Comparison of ENCODE assay signal across 26 cellular contexts in genomic region chr16:19851476-19851875, GRCh38. TPM values are rescaled to one million over a fixed set of nuclear protein-coding genes. Genes with fewer than 3 reads are reported as not detected.
DNase-seq lines count a peak whose midpoint lies in the region; ATAC-seq, FAIRE-seq and TF ChIP-seq lines count a peak whose summit lies in the region.
"Had no signal": no experiment of that assay in that cellular context is flagged by ENCODE, and none has a peak within 500 bp of the region (broad histone marks: within the 10 kb centered on the region; RNA-seq: fewer than 3 reads in every experiment).

No MANE protein-coding gene starts in this region.

- no TSS peak for BruUV-seq in endothelial cell of umbilical vein (replicated peaks; lab: Mats Ljungman, UMichigan)

- no peak overlapping the region for H3K27ac ChIP-seq in endothelial cell of umbilical vein (ENCODE audit: insufficient read depth, low read depth, low read length)
- H3K27ac ChIP-seq in substantia nigra (ENCODE audit: low read depth, low read length, poor library complexity, severe bottlenecking): peak overlapping the region; percentile 87
- H3K27ac ChIP-seq: esophagus squamous epithelium, RWPE1 had no signal

- H3K27me3 ChIP-seq in endothelial cell of umbilical vein (ENCODE audit: control insufficient read depth in 2 of 2, insufficient read depth in 2 of 2, low read length in 2 of 2): no peaks in the 10 kb centered on the region
- H3K27me3 ChIP-seq: breast epithelium, esophagus squamous epithelium, MG63 had no signal

- POLR2A ChIA-PET in endothelial cell of umbilical vein (lab: Charles Lee): interaction anchor here (0.6 to 1.0 kb wide), 2 partner anchors 373 to 1669 kb away, joined by 3 to 5 read pairs; no protein-coding TSS in a partner anchor

- H3K4me2 ChIP-seq in endothelial cell of umbilical vein (ENCODE audit: insufficient read depth, low read length): no peak overlapping the region

- H4K20me1 ChIP-seq in endothelial cell of umbilical vein (replicated peaks; ENCODE audit: control insufficient read depth, extremely low read depth, insufficient read depth, low read length): no peaks in the 10 kb centered on the region

- dilution Hi-C loops in endothelial cell of umbilical vein (cut with MboI; ENCODE audit: extremely low pct_ligation_motif_present, low sequenced_read_pairs): no loop called here

- H3K4me3 ChIP-seq in endothelial cell of umbilical vein (replicated peaks in 1 of 3; ENCODE audit: insufficient read depth in 1 of 3, low read depth in 1 of 3, low read length in 3 of 3): no peak overlapping the region
- H3K4me3 ChIP-seq: breast epithelium, esophagus squamous epithelium, HAP-1, MG63 had no signal

- DNase-seq in amygdala (lab: John Stamatoyannopoulos, UW) (peak in 38 of 56 donors; percentile 23 to 76 (median 48)), endothelial cell of umbilical vein (ENCODE audit: low read depth, low spot score) (peak; percentile 25), lung microvascular endothelial cell (ENCODE audit: low read depth in 2 of 2) (peak; percentile 29 to 52), substantia nigra (lab: John Stamatoyannopoulos, UW) (peak in 42 of 49 donors; percentile 25 to 86 (median 52))
- DNase-seq in stimulated activated naive CD4-positive, alpha-beta T cell treated with Interleukin-2 at 50 U/mL for 16 hours (lab: John Stamatoyannopoulos, UW): no peak
- DNase-seq: activated CD4-positive, alpha-beta T cell treated with anti-CD3 and anti-CD28 coated beads, Interleukin-2, amount 10 ng/mL, durations not matched to agents 7 days and 5 days; activated naive CD8-positive, alpha-beta T cell treated with anti-CD3 and anti-CD28 coated beads, Interleukin-2, amount 10 ng/mL, durations not matched to agents 7 days and 5 days; CD8-positive, alpha-beta T cell; DMS79; effector CD4-positive, alpha-beta T cell; esophagus squamous epithelium; immature natural killer cell; IMR-90; mesenchymal stem cell; MG63; natural killer cell; NCI-H1436 treated with DMSO at 0.1 percent for 48 hours; NCI-H345; stimulated activated CD4-positive, alpha-beta T cell treated with anti-CD3 and anti-CD28 coated beads, Interleukin-12 subunit alpha, Interleukin-12 subunit beta, amount 100 ng/mL, for 4 hours had no signal

- TF ChIP-seq CTCF in endothelial cell of umbilical vein (IDR thresholded peaks at IDR 0.05; ENCODE audit: extremely low read depth in 1 of 2, insufficient read depth in 1 of 2, low read depth in 1 of 2, low read length in 2 of 2): no peak

- no peaks in the 10 kb centered on the region for H3K9me1 ChIP-seq in endothelial cell of umbilical vein (replicated peaks; ENCODE audit: control insufficient read depth, extremely low read depth, insufficient read depth, low read length)

- H2AFZ ChIP-seq in endothelial cell of umbilical vein (ENCODE audit: low read depth, low read length): no peak overlapping the region

- H3K36me3 ChIP-seq in endothelial cell of umbilical vein (ENCODE audit: control insufficient read depth in 2 of 2, extremely low read depth in 1 of 2, insufficient read depth in 2 of 2, low read length in 2 of 2): no peaks in the 10 kb centered on the region
- H3K36me3 ChIP-seq: breast epithelium, esophagus squamous epithelium, MG63 had no signal

- no peaks in the 10 kb centered on the region for H3K79me2 ChIP-seq in endothelial cell of umbilical vein (ENCODE audit: control insufficient read depth, insufficient read depth, low read length)

- no peak for TF ChIP-seq POLR2A in endothelial cell of umbilical vein (IDR thresholded peaks at IDR 0.05; ENCODE audit: low read depth, low read length)

- H3K9ac ChIP-seq in endothelial cell of umbilical vein (replicated peaks; ENCODE audit: extremely low read depth, insufficient read depth, low read length): no peak overlapping the region

- no peaks in the 10 kb centered on the region for H3K9me3 ChIP-seq in endothelial cell of umbilical vein (replicated peaks; ENCODE audit: control insufficient read depth, insufficient read depth, low read length)
- H3K9me3 ChIP-seq: breast epithelium, esophagus squamous epithelium, HAP-1, MG63 had no signal

- ATAC-seq in HG03108 (IDR thresholded peaks at IDR 0.05; ENCODE audit: unreplicated experiment): no peak
- no peak for ATAC-seq in HG03571 (IDR thresholded peaks at IDR 0.05; ENCODE audit: unreplicated experiment)
- ATAC-seq: CD8-positive, alpha-beta T cell; natural killer cell had no signal

- intact Hi-C loops in endothelial cell of umbilical vein (cut with micrococcal nuclease): no loop called here

- CTCF ChIA-PET in endothelial cell of umbilical vein (lab: Charles Lee): interaction anchor here (1.2 kb wide), 2 partner anchors 8 to 250 kb away, joined by 3 to 5 read pairs; no protein-coding TSS in a partner anchor

- peak; percentile 58 for FAIRE-seq in endothelial cell of umbilical vein (lab: Jason Lieb, UNC)
- FAIRE-seq: TTC549 had no signal

- H3K4me1 ChIP-seq in endothelial cell of umbilical vein (ENCODE audit: control insufficient read depth, extremely low read depth, insufficient read depth, low read length): peaks cover 8% of the 10 kb centered on the region
- H3K4me1 ChIP-seq: breast epithelium had no signal

TF ChIP-seq in endothelial cell of umbilical vein, 7 proteins besides CTCF, POLR2A, EP300 and RAD21:
- no peak for TF ChIP-seq MYC (IDR thresholded peaks at IDR 0.05; ENCODE audit: low read depth, low read length)
- no peak for TF ChIP-seq GATA2 (IDR thresholded peaks at IDR 0.05; ENCODE audit: insufficient read depth, insufficient read length, low read depth, low read length)
- TF ChIP-seq EZH2 (IDR thresholded peaks at IDR 0.05; ENCODE audit: borderline replicate concordance, low read depth, low read length, severe bottlenecking): no peak
- TF ChIP-seq FOS (IDR thresholded peaks at IDR 0.05; ENCODE audit: borderline replicate concordance, insufficient read depth, low read length): no peak
- TF ChIP-seq, protein P1, sequence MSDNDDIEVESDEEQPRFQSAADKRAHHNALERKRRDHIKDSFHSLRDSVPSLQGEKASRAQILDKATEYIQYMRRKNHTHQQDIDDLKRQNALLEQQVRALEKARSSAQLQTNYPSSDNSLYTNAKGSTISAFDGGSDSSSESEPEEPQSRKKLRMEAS (IDR thresholded peaks at IDR 0.05; ENCODE audit: insufficient read depth, insufficient read length): no peak
- TF ChIP-seq POLR2AphosphoS5 (IDR thresholded peaks at IDR 0.05; ENCODE audit: insufficient read depth, low read depth, low read length): no peak
- TF ChIP-seq JUN (IDR thresholded peaks at IDR 0.05; ENCODE audit: borderline replicate concordance, insufficient read depth, insufficient read length, low read depth): no peak

RNA-seq across cellular contexts. Expression of gene GPRC5B, which starts 33.2 kb away (rescaled TPM):
- total RNA-seq in endothelial cell of umbilical vein (24.3 and 42.3 TPM in 2 replicates), lung microvascular endothelial cell (26.6 and 110 TPM in 2 replicates)
- 42.3 and 51.9 TPM in 2 replicates for polyA plus RNA-seq in endothelial cell of umbilical vein
- 21.9 and 23.3 TPM in 2 replicates for polyA plus RNA-seq in endothelial cell of umbilical vein (2011; cell fraction: cytosol; rRNA removed)
- polyA plus RNA-seq in endothelial cell of umbilical vein (2011; cell fraction: nucleus; rRNA removed): 19.3 and 20.5 TPM in 2 replicates
- 14.4 and 16.3 TPM in 2 replicates for polyA plus RNA-seq in endothelial cell of umbilical vein (2012)
- polyA minus RNA-seq in endothelial cell of umbilical vein: 32.0 and 37.2 TPM in 2 replicates
- polyA minus RNA-seq in endothelial cell of umbilical vein (2011; cell fraction: cytosol; rRNA and poly(A)+ RNA removed): 0.31 TPM
- 16.2 and 16.7 TPM in 2 replicates for polyA minus RNA-seq in endothelial cell of umbilical vein (2011; cell fraction: nucleus; rRNA and poly(A)+ RNA removed)
- total RNA-seq: activated T-helper 2 cell treated with anti-CD3 and anti-CD28 coated beads, Interferon-gamma antibody, Interleukin-2, Interleukin-4, amounts not matched to agents 10 μg/mL and 5 μg/mL and 100 μg/mL, durations not matched to agents 14 hours and 24 hours and 36 hours; natural killer cell had no signal
- polyA plus RNA-seq: immature natural killer cell had no signal
